Comparison of ENCODE assay signal across 16 cellular contexts in the genomic region with DNA sequence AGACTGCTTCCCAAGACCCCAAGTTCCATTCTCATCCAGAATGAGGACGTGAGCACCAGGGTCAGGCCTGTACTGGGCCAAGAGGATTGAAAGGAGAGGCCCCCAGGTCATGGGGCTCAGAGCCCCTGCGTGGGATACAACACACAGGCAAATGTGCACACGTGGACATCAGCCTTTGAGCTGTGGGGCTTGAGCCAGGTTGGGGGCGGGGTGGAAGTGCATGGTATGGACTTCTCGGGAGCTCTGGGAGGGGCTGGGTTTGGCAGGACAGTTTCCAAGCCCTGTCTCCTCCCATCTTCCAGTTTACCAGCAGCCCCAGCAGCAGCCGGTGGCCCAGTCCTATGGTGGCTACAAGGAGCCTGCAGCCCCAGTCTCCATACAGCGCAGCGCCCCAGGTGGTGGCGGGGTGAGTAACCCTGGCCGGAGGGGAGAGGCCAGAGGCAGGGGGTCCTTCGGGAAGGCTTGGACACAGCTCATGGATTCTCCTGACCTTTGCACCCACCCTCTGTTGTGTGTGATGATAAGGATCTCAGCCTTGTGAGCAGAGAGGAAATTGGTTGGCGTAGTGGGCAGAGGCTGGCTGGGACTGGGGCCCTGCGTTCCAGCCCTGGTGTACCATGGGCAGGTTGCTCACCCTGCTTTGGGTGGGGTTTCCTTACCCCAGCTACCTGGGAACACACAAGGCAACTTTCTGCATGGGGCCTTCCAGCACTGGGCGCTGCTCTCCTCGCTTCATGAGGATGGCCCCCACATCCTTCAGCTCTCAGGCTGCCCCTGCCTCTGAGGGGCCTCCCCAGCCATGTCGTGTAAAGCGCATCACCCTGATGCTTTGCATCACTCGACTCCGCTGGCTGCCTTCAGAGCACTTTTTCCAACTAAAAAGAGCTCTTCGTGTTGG. TPM values are rescaled to one million over a fixed set of nuclear protein-coding genes. Genes with fewer than 3 reads are reported as not detected.
DNase-seq lines count a peak whose midpoint lies in the region; ATAC-seq and TF ChIP-seq lines count a peak whose summit lies in the region.
"Had no signal": no experiment of that assay in that cellular context is flagged by ENCODE, and none has a peak within 500 bp of the region (broad histone marks: within the 10 kb centered on the region; RNA-seq: fewer than 3 reads in every experiment).

No MANE protein-coding gene starts in this region.

- H3K4me3 ChIP-seq in right lobe of liver, result peak overlapping the region in 2 of 3 donors; percentile 16 to 26
- no peak overlapping the region for H3K4me3 ChIP-seq in tibial artery
- H3K4me3 ChIP-seq: suprapubic skin had no signal

- intact Hi-C loops in right lobe of liver (cut with DNase I), result no loop called here
- intact Hi-C loops in tibial artery (cut with DNase I; ENCODE audit: low total_unique reads), result no loop called here

- peak; percentile 9 for DNase-seq in activated naive CD4-positive, alpha-beta T cell treated with anti-CD3 and anti-CD28 coated beads, Interleukin-2, amount 10 ng/mL, durations not matched to agents 7 days and 5 days
- DNase-seq in activated naive CD4-positive, alpha-beta T cell treated with Interleukin-2 at 50 U/mL for 16 hours, result no peak
- DNase-seq in activated naive CD4-positive, alpha-beta T cell treated with anti-CD3 and anti-CD28 coated beads, Interleukin-2, amount 50 U/mL, for 72 hours (ENCODE audit: low spot score in 2 of 2), result peak in 1 of 2 donors; percentile 42
- DNase-seq in right lobe of liver, result peak in 2 of 3 donors; percentile 47 to 83
- peak in 1 of 2 donors; percentile 46 for DNase-seq in tibial artery
- DNase-seq in GDM1 (lab: John Stamatoyannopoulos, UW), result no peak
- no peak for DNase-seq in NCI-H526 treated with DMSO at 0.1 percent for 48 hours (lab: John Stamatoyannopoulos, UW)
- DNase-seq: KG1; NCI-H2081; OCI-M1; stimulated activated CD4-positive, alpha-beta T cell treated with anti-CD3 and anti-CD28 coated beads, Interleukin-4, amount 100 ng/mL, for 4 hours; T1000 had no signal

- peaks cover 0 to 71% (median 24%) of the 10 kb centered on the region in 4 donors for H3K4me1 ChIP-seq in right lobe of liver
- peaks cover 0 to 63% (median 47%) of the 10 kb centered on the region in 4 donors for H3K4me1 ChIP-seq in tibial artery

- ATAC-seq in activated naive CD4-positive, alpha-beta T cell treated with anti-CD3 and anti-CD28 coated beads, Interleukin-2, amount 50 U/mL, for 72 hours, result no peak
- peak; percentile 40 to 62 (median 52) for ATAC-seq in right lobe of liver
- no peak for ATAC-seq in GM19455 (IDR thresholded peaks at IDR 0.05; ENCODE audit: unreplicated experiment)

- no peaks in the 10 kb centered on the region for H3K27me3 Mint-ChIP-seq in activated naive CD4-positive, alpha-beta T cell treated with anti-CD3 and anti-CD28 coated beads, Interleukin-2, amount 10 ng/mL, durations not matched to agents 7 days and 5 days

- H3K4me1 Mint-ChIP-seq in activated naive CD4-positive, alpha-beta T cell treated with anti-CD3 and anti-CD28 coated beads, Interleukin-2, amount 10 ng/mL, durations not matched to agents 7 days and 5 days, result peaks cover 14% of the 10 kb centered on the region

- H3K36me3 ChIP-seq in right lobe of liver (peaks cover 11 to 42% (median 28%) of the 10 kb centered on the region in 4 donors), tibial artery (peaks cover 41 to 89% (median 72%) of the 10 kb centered on the region in 3 donors)

- no CpG with 5 or more reads among the region's 20 CpGs for WGBS in right lobe of liver (ENCODE audit: insufficient coverage, low coverage, low lambda C conversion rate, missing lambda C conversion rate)

- H3K27me3 ChIP-seq in right lobe of liver (no peaks in the 10 kb centered on the region), tibial artery (no peaks in the 10 kb centered on the region)
- H3K27me3 ChIP-seq: suprapubic skin had no signal

- peaks cover 46% of the 10 kb centered on the region for H3K36me3 Mint-ChIP-seq in activated naive CD4-positive, alpha-beta T cell treated with anti-CD3 and anti-CD28 coated beads, Interleukin-2, amount 10 ng/mL, durations not matched to agents 7 days and 5 days
- H3K36me3 Mint-ChIP-seq in activated naive CD4-positive, alpha-beta T cell treated with anti-CD3 and anti-CD28 coated beads, Interleukin-2, amount 50 U/mL, for 72 hours, result peaks cover 5 to 15% of the 10 kb centered on the region in 2 donors

- H3K27ac ChIP-seq in right lobe of liver (peak overlapping the region in 1 of 3 donors; percentile 33), tibial artery (peak overlapping the region; percentile 84)
- H3K27ac ChIP-seq: suprapubic skin had no signal

- no peak for TF ChIP-seq POLR2A in right lobe of liver (IDR thresholded peaks at IDR 0.05)

- no peaks in the 10 kb centered on the region for H3K9me3 Mint-ChIP-seq in activated naive CD4-positive, alpha-beta T cell treated with anti-CD3 and anti-CD28 coated beads, Interleukin-2, amount 10 ng/mL, durations not matched to agents 7 days and 5 days
- no peaks in the 10 kb centered on the region for H3K9me3 Mint-ChIP-seq in activated naive CD4-positive, alpha-beta T cell treated with anti-CD3 and anti-CD28 coated beads, Interleukin-2, amount 50 U/mL, for 72 hours

- no peak overlapping the region for H3K27ac Mint-ChIP-seq in activated naive CD4-positive, alpha-beta T cell treated with anti-CD3 and anti-CD28 coated beads, Interleukin-2, amount 10 ng/mL, durations not matched to agents 7 days and 5 days
- peak overlapping the region; percentile 71 to 81 for H3K27ac Mint-ChIP-seq in activated naive CD4-positive, alpha-beta T cell treated with anti-CD3 and anti-CD28 coated beads, Interleukin-2, amount 50 U/mL, for 72 hours

- TF ChIP-seq CTCF in right lobe of liver (IDR thresholded peaks at IDR 0.05) (peak in 1 of 4 donors; percentile 26), tibial artery (IDR thresholded peaks at IDR 0.05) (no peak)

- CTCF ChIA-PET in activated naive CD4-positive, alpha-beta T cell treated with anti-CD3 and anti-CD28 coated beads, Interleukin-2, amount 10 ng/mL, durations not matched to agents 7 days and 5 days (lab: Charles Lee), result interaction anchor here (1.3 kb wide), 1 partner anchor 9 kb away, joined by 3 read pairs; no protein-coding TSS in a partner anchor

- H3K9me3 ChIP-seq in right lobe of liver (no peaks in the 10 kb centered on the region), tibial artery (no peaks in the 10 kb centered on the region)
- H3K9me3 ChIP-seq: suprapubic skin had no signal

- no peak overlapping the region for H3K4me3 Mint-ChIP-seq in activated naive CD4-positive, alpha-beta T cell treated with anti-CD3 and anti-CD28 coated beads, Interleukin-2, amount 10 ng/mL, durations not matched to agents 7 days and 5 days

RNA-seq across cellular contexts. Expression of a gene that starts 45.1 kb away (rescaled TPM):
- total RNA-seq in activated naive CD4-positive, alpha-beta T cell treated with anti-CD3 and anti-CD28 coated beads, Interleukin-2, amount 50 U/mL, for 72 hours, result 100 to 1,000 TPM; 141 to 185 TPM
- 100 to 1,000 TPM in 2 of 6 experiments, 10 to 100 TPM in 4; 52.2 to 124 (median 84.8) TPM for total RNA-seq in right lobe of liver

RNA-seq across cellular contexts. Expression of a gene that starts 52.2 kb away (rescaled TPM):
- under 1 TPM in 1 of 2 donors, not detected in 1; 0.18 TPM for total RNA-seq in activated naive CD4-positive, alpha-beta T cell treated with anti-CD3 and anti-CD28 coated beads, Interleukin-2, amount 50 U/mL, for 72 hours
- not detected for total RNA-seq in right lobe of liver
- total RNA-seq: fibroblast of villous mesenchyme, G401, suprapubic skin had no signal

Comparison
In these comparisons a context has a peak if more than half of its experiments do, and no peak if none do; other contexts are left out.
1. DNase-seq: peak in activated naive CD4-positive, alpha-beta T cell treated with anti-CD3 and anti-CD28 coated beads, Interleukin-2, amount 10 ng/mL, durations not matched to agents 7 days and 5 days (single experiment) and right lobe of liver (2 of 3); none in activated naive CD4-positive, alpha-beta T cell treated with Interleukin-2 at 50 U/mL for 16 hours (single experiment), GDM1 (single experiment) and NCI-H526 treated with DMSO at 0.1 percent for 48 hours (single experiment).
2. ATAC-seq: peak in right lobe of liver (4 of 4); none in activated naive CD4-positive, alpha-beta T cell treated with anti-CD3 and anti-CD28 coated beads, Interleukin-2, amount 50 U/mL, for 72 hours (0 of 2) and GM19455 (single experiment).
3. H3K4me3 ChIP-seq: peak in right lobe of liver (2 of 3); none in tibial artery (0 of 2).